Comparison of ENCODE assay signal across 33 cellular contexts in genomic region chr14:99157676-99158075, GRCh38.
"Had no signal": no experiment of that assay in that cellular context is flagged by ENCODE, and none has a peak within 500 bp of the region (broad histone marks: within the 10 kb centered on the region; RNA-seq: fewer than 3 reads in every experiment).

No MANE protein-coding gene starts in this region.

- H3K27ac ChIP-seq: brain microvascular endothelial cell, Peyer's patch, SJSA1 had no signal

- H3K27me3 Mint-ChIP-seq: activated CD8-positive, alpha-beta T cell treated with anti-CD3 and anti-CD28 coated beads for 36 hours; activated naive CD8-positive, alpha-beta T cell treated with anti-CD3 and anti-CD28 coated beads for 36 hours; IgD-negative memory B cell had no signal

- DNase-seq: activated CD4-positive, alpha-beta T cell treated with anti-CD3 and anti-CD28 coated beads for 4 hours; activated CD4-positive, CD25-positive, alpha-beta regulatory T cell treated with anti-CD3 and anti-CD28 coated beads, Interleukin-2, amount 50 U/mL, for 72 hours; activated CD8-positive, alpha-beta T cell treated with anti-CD3 and anti-CD28 coated beads for 36 hours; activated naive CD4-positive, alpha-beta T cell; activated naive CD4-positive, alpha-beta T cell treated with anti-CD3 and anti-CD28 coated beads, Interleukin-2, amount 50 U/mL, for 16 hours; activated naive CD8-positive, alpha-beta T cell treated with anti-CD3 and anti-CD28 coated beads for 36 hours; activated T-cell treated with anti-CD3 and anti-CD28 coated beads, Interleukin-2, amount 50 U/mL, for 1 hour; amniotic stem cell; aorta; brain microvascular endothelial cell; central memory CD4-positive, alpha-beta T cell; Karpas-422; KBM-7; NCI-H1092; NCI-H1436 treated with DMSO at 0.1 percent for 48 hours; NCI-H1694 treated with DMSO at 0.1 percent for 48 hours; NCI-H2029 treated with DMSO at 0.1 percent for 48 hours; NCI-H2107; NCI-H2171; NCI-H510A; NCI-H526; NCI-H748 treated with DMSO at 0.1 percent for 48 hours; NK-92 treated with Interleukin-12 subunit alpha and Interleukin-12 subunit beta, amount 100 ng/mL, for 24 hours; RPMI8226; SHP77 treated with DMSO at 0.1 percent for 48 hours; SK-N-SH had no signal

- H3K27me3 ChIP-seq: brain microvascular endothelial cell, Peyer's patch, SJSA1 had no signal

- H3K4me1 Mint-ChIP-seq: IgD-negative memory B cell had no signal

- H3K4me3 Mint-ChIP-seq: activated CD8-positive, alpha-beta T cell treated with anti-CD3 and anti-CD28 coated beads for 36 hours; activated naive CD8-positive, alpha-beta T cell treated with anti-CD3 and anti-CD28 coated beads for 36 hours; activated T-helper 1 cell treated with anti-CD3 and anti-CD28 coated beads, Interleukin-12 subunit alpha, Interleukin-12 subunit beta, Interleukin-2, Interleukin-4 antibody, amounts not matched to agents 30 ng/mL and 10 ng/mL and 1 ng/mL, durations not matched to agents 14 hours and 24 hours and 36 hours; IgD-negative memory B cell; T-helper 1 cell treated with Interleukin-12 subunit alpha and Interleukin-12 subunit beta and Interleukin-4 antibody, amounts not matched to agents 30 μg/mL and 1 μg/mL, for 36 hours; T-helper 2 cell treated with Interferon-gamma antibody and Interleukin-4, amounts not matched to agents 5 μg/mL and 100 μg/mL, for 36 hours; WTC11 had no signal

- H3K9me3 ChIP-seq: Peyer's patch, SJSA1, SK-N-SH had no signal

- H3K4me3 ChIP-seq: Peyer's patch, SJSA1 had no signal

- H3K36me3 ChIP-seq: brain microvascular endothelial cell, Peyer's patch, SJSA1 had no signal

- H3K36me3 Mint-ChIP-seq: IgD-negative memory B cell, WTC11 had no signal

- H3K27ac Mint-ChIP-seq: activated CD8-positive, alpha-beta T cell treated with anti-CD3 and anti-CD28 coated beads for 36 hours; activated naive CD8-positive, alpha-beta T cell treated with anti-CD3 and anti-CD28 coated beads for 36 hours; activated T-helper 1 cell treated with anti-CD3 and anti-CD28 coated beads, Interleukin-12 subunit alpha, Interleukin-12 subunit beta, Interleukin-2, Interleukin-4 antibody, amounts not matched to agents 30 ng/mL and 10 ng/mL and 1 ng/mL, durations not matched to agents 14 hours and 24 hours and 36 hours; IgD-negative memory B cell; T-helper 1 cell treated with Interleukin-12 subunit alpha and Interleukin-12 subunit beta and Interleukin-4 antibody, amounts not matched to agents 30 μg/mL and 1 μg/mL, for 36 hours; T-helper 2 cell treated with Interferon-gamma antibody and Interleukin-4, amounts not matched to agents 5 μg/mL and 100 μg/mL, for 36 hours; WTC11 had no signal
